8 cellular contexts compared by ENCODE assay signal in genomic region chr6:20212392-20213111, GRCh38. TPM values are rescaled to one million over a fixed set of nuclear protein-coding genes. Genes with fewer than 3 reads are reported as not detected.
DNase-seq lines count a peak whose midpoint lies in the region; ATAC-seq and TF ChIP-seq lines count a peak whose summit lies in the region.

MBOAT1 (minus strand) TSS chr6:20212469; CDS start chr6:20212234, 235 bp downstream.

- peaks cover 36% of the 10 kb centered on the region for H3K4me1 ChIP-seq in BLaER1
- peaks cover 26 to 29% of the 10 kb centered on the region in 2 donors for H3K4me1 ChIP-seq in duodenal mucosa (ENCODE audit: control insufficient read depth in 1 of 2, insufficient read depth in 2 of 2, low read length in 2 of 2)
- peaks cover 5 to 7% of the 10 kb centered on the region in 2 donors for H3K4me1 ChIP-seq in lung (ENCODE audit: control insufficient read depth in 2 of 2, insufficient read depth in 2 of 2, low read length in 2 of 2)

- DNase-seq in GM19238 (ENCODE audit: insufficient read length, low spot score) (peak; percentile 67), NCI-H524 (lab: John Stamatoyannopoulos, UW) (peak; percentile 73 to 81), lung (ENCODE audit: low spot score) (peak; percentile 92)
- DNase-seq in activated CD4-positive, alpha-beta T cell treated with anti-CD3 and anti-CD28 coated beads, Interleukin-2, amount 50 U/mL, for 24 hours (ENCODE audit: low read depth in 1 of 2, low spot score in 1 of 2) = peak; percentile 37 to 40
- peak; percentile 34 to 72 (median 48) for DNase-seq in stimulated activated CD4-positive, alpha-beta T cell treated with anti-CD3 and anti-CD28 coated beads, TNF-alpha, amount 100 ng/mL, for 24 hours (ENCODE audit: low read depth in 3 of 3)

- no peaks in the 10 kb centered on the region for H4K20me1 ChIP-seq in BLaER1

- ATAC-seq in HG03432 (IDR thresholded peaks at IDR 0.05; ENCODE audit: unreplicated experiment) (peak; percentile 91), lung (ENCODE audit: insufficient read depth, low FRiP score) (peak; percentile 96)

- no peaks in the 10 kb centered on the region for H3K36me3 ChIP-seq in BLaER1
- no peaks in the 10 kb centered on the region for H3K36me3 ChIP-seq in duodenal mucosa (ENCODE audit: control insufficient read depth in 1 of 2, insufficient read depth in 2 of 2, low read length in 2 of 2)
- H3K36me3 ChIP-seq in lung (ENCODE audit: control insufficient read depth in 2 of 2, insufficient read depth in 2 of 2, low read length in 2 of 2) = no peaks in the 10 kb centered on the region

- H3K27me3 ChIP-seq in BLaER1 = no peaks in the 10 kb centered on the region
- H3K27me3 ChIP-seq in duodenal mucosa (ENCODE audit: control insufficient read depth in 1 of 2, insufficient read depth in 2 of 2, low read length in 2 of 2) = no peaks in the 10 kb centered on the region
- H3K27me3 ChIP-seq in lung (ENCODE audit: control insufficient read depth, insufficient read depth) = no peaks in the 10 kb centered on the region

- 0 to 1% methylated on average over 32 to 60 of the region's 60 CpGs for WGBS in lung, 2 donors

- H3K27ac ChIP-seq in BLaER1 (peak within 1 kb of the TSS; percentile 68), duodenal mucosa (ENCODE audit: low read depth, low read length) (peak within 1 kb of the TSS; percentile 84), lung (ENCODE audit: low read depth in 1 of 2, low read length in 1 of 2) (peak within 1 kb of the TSS; percentile 91 to 92)

- no peak for TF ChIP-seq CTCF in lung (IDR thresholded peaks at IDR 0.05; ENCODE audit: control extremely low read depth, extremely low read depth)

- H3K4me2 ChIP-seq in BLaER1 = peak within 1 kb of the TSS; percentile 94

- H3K9me3 ChIP-seq in BLaER1 = no peaks in the 10 kb centered on the region
- H3K9me3 ChIP-seq in duodenal mucosa (ENCODE audit: control insufficient read depth in 1 of 2, low read length in 2 of 2) = no peaks in the 10 kb centered on the region
- no peaks in the 10 kb centered on the region for H3K9me3 ChIP-seq in lung (ENCODE audit: control insufficient read depth in 2 of 2, insufficient read depth in 1 of 2, low read length in 1 of 2)

- H3K4me3 ChIP-seq in BLaER1 (peak within 1 kb of the TSS; percentile 76), duodenal mucosa (ENCODE audit: low read depth in 1 of 2, low read length in 2 of 2) (peak within 1 kb of the TSS; percentile 87 to 94), lung (peak within 1 kb of the TSS; percentile 65)

- H3K9ac ChIP-seq in BLaER1 (peak within 1 kb of the TSS; percentile 79), duodenal mucosa (ENCODE audit: low read depth in 1 of 2, low read length in 2 of 2) (peak within 1 kb of the TSS; percentile 83 to 88)

RNA-seq across cellular contexts. Expression of gene MBOAT1, which starts in this region (rescaled TPM):
- total RNA-seq in lung = 10 to 100 TPM; 12.9 to 27.4 TPM
- polyA plus RNA-seq in lung = 1 to 10 TPM; 2.3 to 4.5 TPM

Comparison
In these comparisons a context has a peak if more than half of its experiments do, and no peak if none do; other contexts are left out.
1. Peak in every context shown above with its lines: DNase-seq, ATAC-seq, H3K4me3 ChIP-seq and H3K27ac ChIP-seq.
2. DNase-seq: peak in every context shown above with its lines; median percentile 92 in lung; 77 in NCI-H524; 67 in GM19238; 48 in stimulated activated CD4-positive, alpha-beta T cell treated with anti-CD3 and anti-CD28 coated beads, TNF-alpha, amount 100 ng/mL, for 24 hours; 38 in activated CD4-positive, alpha-beta T cell treated with anti-CD3 and anti-CD28 coated beads, Interleukin-2, amount 50 U/mL, for 24 hours.